In genomic region chr7:11473220-11473619, GRCh38 we compare ENCODE assay signal across 29 cellular contexts.
"Had no signal": no experiment of that assay in that cellular context is flagged by ENCODE, and none has a peak within 500 bp of the region (broad histone marks: within the 10 kb centered on the region; RNA-seq: fewer than 3 reads in every experiment).

No MANE protein-coding gene starts in this region.

- H3K27ac ChIP-seq: colonic mucosa, coronary artery, dorsolateral prefrontal cortex, epithelial cell of prostate, esophagus muscularis mucosa, esophagus squamous epithelium, foreskin keratinocyte, gastrocnemius medialis, gastroesophageal sphincter, heart left ventricle, heart right ventricle had no signal

- H3K4me1 ChIP-seq: colonic mucosa, esophagus muscularis mucosa, esophagus squamous epithelium, gastrocnemius medialis, gastroesophageal sphincter, heart left ventricle, heart right ventricle had no signal

- H3K36me3 ChIP-seq: colonic mucosa, esophagus muscularis mucosa, esophagus squamous epithelium, gastrocnemius medialis, gastroesophageal sphincter, heart left ventricle, heart right ventricle had no signal

- FAIRE-seq: colon, endometrium, endothelial cell of umbilical vein, frontal cortex had no signal

- ATAC-seq: effector memory CD8-positive, alpha-beta T cell; esophagus mucosa; foreskin keratinocyte; gastrocnemius medialis; gastroesophageal sphincter; heart left ventricle; heart right ventricle had no signal

- H3K9me3 ChIP-seq: colonic mucosa, esophagus muscularis mucosa, esophagus squamous epithelium, gastrocnemius medialis, gastroesophageal sphincter, heart left ventricle, heart right ventricle had no signal

- H3K27ac Mint-ChIP-seq: dendritic cell treated with granulocyte-macrophage colony-stimulating factor and Interleukin-4, amounts not matched to agents 40 ng/mL and 50 ng/mL, for 4 days; effector memory CD8-positive, alpha-beta T cell; endodermal cell had no signal

- H3K9me3 Mint-ChIP-seq: dendritic cell treated with granulocyte-macrophage colony-stimulating factor and Interleukin-4, amounts not matched to agents 40 ng/mL and 50 ng/mL, for 4 days; effector memory CD8-positive, alpha-beta T cell; endodermal cell had no signal

- H3K27me3 ChIP-seq: colonic mucosa, dorsolateral prefrontal cortex, esophagus muscularis mucosa, esophagus squamous epithelium, foreskin keratinocyte, gastrocnemius medialis, gastroesophageal sphincter, heart left ventricle, heart right ventricle had no signal

- DNase-seq: colonic mucosa; cortex of kidney; dermis blood vessel endothelial cell; dorsolateral prefrontal cortex; effector CD4-positive, alpha-beta T cell; effector CD8-positive, alpha-beta T cell; effector memory CD4-positive, alpha-beta T cell; effector memory CD8-positive, alpha-beta T cell; endodermal cell; erythroblast; esophagus squamous epithelium; foreskin fibroblast; foreskin keratinocyte; foreskin melanocyte; gastrocnemius medialis; glutamatergic neuron; head of caudate nucleus; heart left ventricle; heart right ventricle had no signal

- H3K4me3 ChIP-seq: colonic mucosa, coronary artery, dorsolateral prefrontal cortex, esophagus muscularis mucosa, esophagus squamous epithelium, gastrocnemius medialis, gastroesophageal sphincter, heart left ventricle, heart right ventricle had no signal
